Comparison of ENCODE assay signal across 24 cellular contexts in the genomic region with DNA sequence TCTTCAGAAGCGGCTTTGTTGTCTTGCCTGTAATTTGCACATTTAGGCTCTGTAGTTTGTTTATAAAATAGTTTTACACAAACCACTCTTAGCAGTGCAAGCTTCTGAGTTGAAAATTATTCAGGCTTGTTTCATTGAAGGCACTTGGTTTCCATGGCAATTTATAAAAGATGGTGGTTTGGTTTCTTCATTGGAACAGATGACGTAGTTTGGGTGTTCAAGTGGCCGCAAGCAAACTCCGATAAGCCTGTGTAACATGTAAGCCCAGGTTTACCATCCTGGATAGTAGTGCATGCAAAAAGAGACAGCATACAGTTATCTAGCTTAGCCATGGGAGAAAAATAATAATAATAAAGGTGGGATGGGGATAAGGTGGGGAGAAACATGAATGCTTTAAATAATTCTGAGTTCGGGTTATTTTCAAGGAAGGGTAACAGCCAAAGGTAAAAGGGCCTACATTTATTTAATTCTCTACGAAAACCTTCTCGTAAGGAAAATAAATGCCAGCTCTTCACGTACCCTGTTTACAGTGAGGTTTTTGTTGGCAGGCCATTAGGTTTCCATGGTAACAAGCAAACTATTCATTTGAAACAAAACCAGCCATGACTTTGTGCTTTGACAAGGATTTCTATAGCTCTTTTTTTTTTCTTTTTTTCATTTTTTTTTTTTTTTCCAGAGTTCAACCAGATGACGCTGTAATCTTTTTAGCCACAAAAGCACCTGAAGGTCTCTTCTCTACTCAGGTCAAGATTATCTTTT.
DNase-seq lines count a peak whose midpoint lies in the region; ATAC-seq and TF ChIP-seq lines count a peak whose summit lies in the region.
"Had no signal": no experiment of that assay in that cellular context is flagged by ENCODE, and none has a peak within 500 bp of the region (broad histone marks: within the 10 kb centered on the region; RNA-seq: fewer than 3 reads in every experiment).

No MANE protein-coding gene starts in this region.

- in situ Hi-C loops in astrocyte of the cerebellum (cut with HindIII; ENCODE audit: low sequenced_read_pairs) = no loop called here

- H3K4me3 ChIP-seq in astrocyte of the cerebellum (ENCODE audit: low read depth, low read length) = no peak overlapping the region
- H3K4me3 ChIP-seq: HAP-1, lower lobe of right lung, prostate gland, SJSA1, smooth muscle cell had no signal

- no peak for TF ChIP-seq CTCF in astrocyte of the cerebellum (IDR thresholded peaks at IDR 0.05; ENCODE audit: low read depth, low read length, missing control alignments)

- ATAC-seq in GM18858 (IDR thresholded peaks at IDR 0.05; ENCODE audit: unreplicated experiment) = no peak
- ATAC-seq: effector memory CD8-positive, alpha-beta T cell; lower lobe of right lung; naive thymus-derived CD8-positive, alpha-beta T cell; T-helper 17 cell; WTC11 had no signal

- DNase-seq in NCI-H2196 (lab: John Stamatoyannopoulos, UW; ENCODE audit: unreplicated experiment) (peak; percentile 10), NCI-H2196 treated with DMSO at 0.1 percent for 48 hours (lab: John Stamatoyannopoulos, UW; ENCODE audit: unreplicated experiment) (no peak), astrocyte of the cerebellum (ENCODE audit: low read depth) (peak; percentile 27), iPS-NIHi11 (ENCODE audit: low spot score) (peak; percentile 6), superior temporal gyrus (ENCODE audit: extremely low spot score) (peak; percentile 63), NCI-H2029 treated with DMSO at 0.1 percent for 48 hours (lab: John Stamatoyannopoulos, UW) (no peak), kidney tubule cell (ENCODE audit: low spot score) (no peak)
- DNase-seq: activated CD4-positive, alpha-beta memory T cell treated with anti-CD3 and anti-CD28 coated beads for 36 hours; activated gamma-delta T cell treated with Interleukin-2 at 50 U/mL for 16 hours; activated T-cell treated with anti-CD3 and anti-CD28 coated beads for 4 hours; cerebellar nuclear complex; effector memory CD8-positive, alpha-beta T cell; lower lobe of right lung; naive thymus-derived CD8-positive, alpha-beta T cell; NCI-H1694; NCI-H510A treated with DMSO at 0.1 percent for 48 hours; stimulated activated CD4-positive, alpha-beta T cell treated with anti-CD3 and anti-CD28 coated beads, Interleukin-4, amount 100 ng/mL, for 24 hours; T-helper 17 cell had no signal

Comparison
In these comparisons a context has a peak if more than half of its experiments do, and no peak if none do; other contexts are left out.
1. DNase-seq: peak in NCI-H2196 (single experiment), astrocyte of the cerebellum (single experiment), iPS-NIHi11 (single experiment) and superior temporal gyrus (single experiment); none in NCI-H2196 treated with DMSO at 0.1 percent for 48 hours (single experiment), NCI-H2029 treated with DMSO at 0.1 percent for 48 hours (single experiment) and kidney tubule cell (single experiment).